In the genomic region with DNA sequence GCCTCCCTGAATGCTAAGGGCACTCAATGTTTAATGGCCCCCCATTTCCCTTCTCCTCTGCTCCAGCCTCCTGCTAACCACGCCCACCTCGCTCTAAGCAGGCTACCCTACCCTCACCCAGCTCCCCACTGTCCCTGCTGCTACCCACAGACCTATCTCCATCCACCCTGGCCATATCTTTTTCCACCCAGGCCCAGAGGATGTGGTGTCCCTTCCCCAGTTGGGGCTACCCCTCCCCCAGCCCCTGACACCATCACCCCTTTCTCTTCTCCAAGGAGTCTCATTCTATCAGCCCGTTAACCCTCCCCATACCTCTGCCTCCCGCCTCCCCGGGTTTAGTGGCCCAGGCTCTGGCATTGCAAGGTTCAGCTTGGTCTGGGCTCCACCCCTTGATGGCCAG, we compare ENCODE assay signal across 9 cellular contexts. TPM values are rescaled to one million over a fixed set of nuclear protein-coding genes. Genes with fewer than 3 reads are reported as not detected.
DNase-seq lines count a peak whose midpoint lies in the region; ATAC-seq and TF ChIP-seq lines count a peak whose summit lies in the region.
"Had no signal": no experiment of that assay in that cellular context is flagged by ENCODE, and none has a peak within 500 bp of the region (broad histone marks: within the 10 kb centered on the region; RNA-seq: fewer than 3 reads in every experiment).

No MANE protein-coding gene starts in this region.

- H3K4me2 ChIP-seq in PC-9, result peak overlapping the region; percentile 59

- H3K27ac Mint-ChIP-seq in activated CD4-positive, alpha-beta T cell treated with anti-CD3 and anti-CD28 coated beads, Interleukin-2, amount 10 ng/mL, durations not matched to agents 7 days and 5 days, result peak overlapping the region; percentile 91
- H3K27ac Mint-ChIP-seq in brain, result peak overlapping the region; percentile 21 to 93 (median 60)

- CTCF ChIA-PET in activated CD4-positive, alpha-beta T cell treated with anti-CD3 and anti-CD28 coated beads, Interleukin-2, amount 10 ng/mL, durations not matched to agents 7 days and 5 days (lab: Charles Lee), result interaction anchor here (1.0 to 1.6 kb wide), 4 partner anchors 24 to 56 kb away, joined by 3 to 5 read pairs (median 3); a partner anchor contains a TSS
- CTCF ChIA-PET in PC-9 (lab: Charles Lee), result interaction anchor here (1.4 kb wide), 1 partner anchor 27 kb away, joined by 3 read pairs; no protein-coding TSS in a partner anchor

- no peaks in the 10 kb centered on the region for H4K20me1 ChIP-seq in PC-9 (ENCODE audit: insufficient read depth)

- POLR2A ChIA-PET in activated CD4-positive, alpha-beta T cell treated with anti-CD3 and anti-CD28 coated beads, Interleukin-2, amount 10 ng/mL, durations not matched to agents 7 days and 5 days (lab: Charles Lee), result no interaction called here
- POLR2A ChIA-PET in PC-9 (lab: Charles Lee; ENCODE audit: unreplicated experiment), result interaction anchor here (0.7 kb wide), 1 partner anchor 1455 kb away, joined by 3 read pairs; no protein-coding TSS in a partner anchor

- H3K27me3 ChIP-seq in PC-9 (ENCODE audit: insufficient read depth, low read depth), result no peaks in the 10 kb centered on the region

- ATAC-seq in sciatic nerve (no peak), GM21825 (IDR thresholded peaks at IDR 0.05; ENCODE audit: unreplicated experiment) (no peak)

- H3K36me3 Mint-ChIP-seq in activated CD4-positive, alpha-beta T cell treated with anti-CD3 and anti-CD28 coated beads, Interleukin-2, amount 10 ng/mL, durations not matched to agents 7 days and 5 days (ENCODE audit: low read depth), result peaks cover 37% of the 10 kb centered on the region
- H3K36me3 Mint-ChIP-seq in brain, result peaks cover 19% of the 10 kb centered on the region

- peak overlapping the region; percentile 82 for H3K27ac ChIP-seq in PC-9

- H3K4me3 Mint-ChIP-seq in activated CD4-positive, alpha-beta T cell treated with anti-CD3 and anti-CD28 coated beads, Interleukin-2, amount 10 ng/mL, durations not matched to agents 7 days and 5 days, result no peak overlapping the region
- no peak overlapping the region for H3K4me3 Mint-ChIP-seq in brain

- no peak for DNase-seq in activated CD4-positive, alpha-beta T cell treated with anti-CD3 and anti-CD28 coated beads, Interleukin-2, amount 10 ng/mL, durations not matched to agents 7 days and 5 days
- DNase-seq in activated CD4-positive, alpha-beta T cell treated with anti-CD3 and anti-CD28 coated beads, Interleukin-2, amount 50 U/mL, for 48 hours, result no peak
- DNase-seq in PC-9 (no peak), sciatic nerve (ENCODE audit: low spot score) (peak; percentile 51), hepatic stellate cell (ENCODE audit: low spot score) (no peak), NCI-H2107 (lab: John Stamatoyannopoulos, UW) (no peak)
- DNase-seq: activated CD4-positive, CD25-positive, alpha-beta regulatory T cell treated with anti-CD3 and anti-CD28 coated beads, Interleukin-2, amount 50 U/mL, for 72 hours had no signal

- no peak overlapping the region for H2AFZ ChIP-seq in PC-9

- H3K9me2 ChIP-seq in PC-9 (ENCODE audit: insufficient read depth), result no peaks in the 10 kb centered on the region; the same call in 1 of the 2 replicates

- peaks cover 73% of the 10 kb centered on the region for H3K4me1 ChIP-seq in PC-9 (replicated peaks; ENCODE audit: insufficient read depth)

- no TSS peak for BruUV-seq in PC-9 (replicated peaks; lab: Mats Ljungman, UMichigan)

- TF ChIP-seq CTCF in PC-9 (conservative IDR thresholded peaks at IDR 0.05) (no peak), brain (conservative IDR thresholded peaks at IDR 0.05) (no peak)

- peaks cover 72% of the 10 kb centered on the region; the same call in 1 of the 2 replicates for H3F3A ChIP-seq in PC-9 (ENCODE audit: insufficient read depth, low read depth)

- H3K4me1 Mint-ChIP-seq in activated CD4-positive, alpha-beta T cell treated with anti-CD3 and anti-CD28 coated beads, Interleukin-2, amount 10 ng/mL, durations not matched to agents 7 days and 5 days, result peaks cover 80% of the 10 kb centered on the region
- H3K4me1 Mint-ChIP-seq in brain, result peaks cover 59% of the 10 kb centered on the region

- no peaks in the 10 kb centered on the region; the same call in 1 of the 2 replicates for H3K36me3 ChIP-seq in PC-9 (ENCODE audit: low read depth)

- intact Hi-C loops in PC-9 (cut with micrococcal nuclease; ENCODE audit: unreplicated experiment), result no loop called here
- intact Hi-C loops in sciatic nerve (cut with DNase I), result no loop called here

- H3K27me3 Mint-ChIP-seq in activated CD4-positive, alpha-beta T cell treated with anti-CD3 and anti-CD28 coated beads, Interleukin-2, amount 10 ng/mL, durations not matched to agents 7 days and 5 days, result no peaks in the 10 kb centered on the region
- H3K27me3 Mint-ChIP-seq in brain, result no peaks in the 10 kb centered on the region

- peaks cover 17% of the 10 kb centered on the region for H3K9me3 Mint-ChIP-seq in activated CD4-positive, alpha-beta T cell treated with anti-CD3 and anti-CD28 coated beads, Interleukin-2, amount 10 ng/mL, durations not matched to agents 7 days and 5 days
- H3K9me3 Mint-ChIP-seq in brain, result no peaks in the 10 kb centered on the region

- no peaks in the 10 kb centered on the region; the same call in 1 of the 2 replicates for H3K9me3 ChIP-seq in PC-9 (ENCODE audit: insufficient read depth, low read depth)

- H3K79me2 ChIP-seq in PC-9 (ENCODE audit: low read depth), result no peaks in the 10 kb centered on the region

- H3K4me3 ChIP-seq in PC-9, result no peak overlapping the region

RNA-seq across cellular contexts. Expression of a gene that starts 28.9 kb away (rescaled TPM):
- total RNA-seq in activated CD4-positive, alpha-beta T cell treated with anti-CD3 and anti-CD28 coated beads, Interleukin-2, amount 10 ng/mL, durations not matched to agents 7 days and 5 days, result 10 to 100 TPM; 53.7 to 56.7 TPM
- 171 and 203 TPM in 2 replicates for total RNA-seq in PC-9 (2021)
- polyA plus RNA-seq in brain (ENCODE audit: insufficient read depth, low read depth, low replicate concordance), result 142 TPM
- total RNA-seq in sciatic nerve, result 18.8 TPM
